In genomic region chr2:131493199-131494018, GRCh38 we compare ENCODE assay signal across 8 cellular contexts. TPM values are rescaled to one million over a fixed set of nuclear protein-coding genes. Genes with fewer than 3 reads are reported as not detected.
DNase-seq lines count a peak whose midpoint lies in the region; ATAC-seq, FAIRE-seq and TF ChIP-seq lines count a peak whose summit lies in the region.

No MANE protein-coding gene starts in this region.

- SMC1A ChIA-PET in GM12878 (lab: Charles Lee; ENCODE audit: uncharacterized antibody, unreplicated experiment) = interaction anchor here (0.9 to 1.7 kb wide), 4 partner anchors 10 to 85 kb away, joined by 3 to 4 read pairs (median 3); no protein-coding TSS in a partner anchor

- no peaks in the 10 kb centered on the region for H3K9me3 Mint-ChIP-seq in Caco-2 (ENCODE audit: unreplicated experiment)

- H3K4me1 ChIP-seq in Caco-2 = no peaks in the 10 kb centered on the region
- peaks cover 14% of the 10 kb centered on the region for H3K4me1 ChIP-seq in GM12878 (ENCODE audit: control insufficient read depth, insufficient read depth, low read length)
- peaks cover 14% of the 10 kb centered on the region for H3K4me1 ChIP-seq in testis

- no peaks in the 10 kb centered on the region for H3K4me1 Mint-ChIP-seq in Caco-2 (ENCODE audit: low read depth, unreplicated experiment)

- intact Hi-C loops in Caco-2 (cut with micrococcal nuclease; ENCODE audit: unreplicated experiment) = loop anchor here (5.0 to 10.0 kb wide), 3 partner anchors 341 to 921 kb away; partner anchors contain the start of genes FAM168B and GPR39
- intact Hi-C loops in GM12878 (cut with micrococcal nuclease; ENCODE audit: unreplicated experiment) = loop anchor here (2.0 to 10.0 kb wide), 4 partner anchors 33 to 399 kb away; partner anchors contain the start of genes CCDC74A and FAM168B
- intact Hi-C loops in testis (cut with DNase I; ENCODE audit: low total_unique reads) = no loop called here

- H4K20me1 ChIP-seq in GM12878 (ENCODE audit: control insufficient read depth, insufficient read depth) = no peaks in the 10 kb centered on the region

- DNase-seq in Caco-2 (no peak), HL-60 (ENCODE audit: low read depth in 1 of 2, low spot score in 1 of 2) (no peak), GM12878 (ENCODE audit: low read depth, low spot score) (no peak), left kidney (ENCODE audit: low read depth, low spot score) (peak; percentile 58), testis (no peak), amniotic stem cell (lab: John Stamatoyannopoulos, UW) (no peak), urothelium cell line (ENCODE audit: low spot score) (no peak)

- H3K27ac ChIP-seq in HL-60 (replicated peaks) (peak overlapping the region; percentile 90), GM12878 (ENCODE audit: control insufficient read depth, insufficient read depth) (peak overlapping the region; percentile 86), testis (peak overlapping the region; percentile 92 to 95)

- H3K27ac Mint-ChIP-seq in Caco-2 (ENCODE audit: unreplicated experiment) = peak overlapping the region; percentile 98

- peak overlapping the region; percentile 41 for H2AFZ ChIP-seq in GM12878 (ENCODE audit: control insufficient read depth, low read depth, low read length)

- WGBS in GM12878 (ENCODE audit: insufficient coverage, insufficient replicate concordance, low lambda C conversion rate, missing lambda C conversion rate) = under 1% methylated on average over 40 of the region's 41 CpGs
- WGBS in testis, 2 donors = 1% methylated on average over 32 to 35 of the region's 41 CpGs

- BruUV-seq in Caco-2 (replicated peaks; lab: Mats Ljungman, UMichigan) (TSS peak; percentile 72), GM12878 (replicated peaks; lab: Mats Ljungman, UMichigan) (TSS peak; percentile 79)

- TF ChIP-seq RAD21 in GM12878 (IDR thresholded peaks at IDR 0.05; ENCODE audit: insufficient read depth, low read depth, low read length) = no peak

- CTCF ChIA-PET in Caco-2 (lab: Charles Lee) (interaction anchor here (0.6 to 1.3 kb wide), 8 partner anchors 10 to 339 kb away, joined by 3 to 8 read pairs (median 4); no protein-coding TSS in a partner anchor), GM12878 (lab: Yijun Ruan, JAX) (interaction anchor here (0.6 to 3.8 kb wide), 9 partner anchors 12 to 188 kb away, joined by 3 to 25 read pairs (median 3); partner anchors contain the start of gene CCDC74A)

- H3K4me3 Mint-ChIP-seq in Caco-2 (ENCODE audit: unreplicated experiment) = peak overlapping the region; percentile 95

- RAD21 ChIA-PET in GM12878 (lab: Charles Lee; ENCODE audit: unreplicated experiment) = interaction anchor here (0.7 to 1.7 kb wide), 4 partner anchors 17 to 801 kb away, joined by 3 to 7 read pairs (median 3); no protein-coding TSS in a partner anchor

- no peaks in the 10 kb centered on the region for H3K27me3 Mint-ChIP-seq in Caco-2 (ENCODE audit: insufficient read depth, unreplicated experiment)

- peak overlapping the region; percentile 84 for H3K9ac ChIP-seq in GM12878 (ENCODE audit: control insufficient read depth, insufficient read depth, low read length)

- H3K4me3 ChIP-seq in Caco-2 (ENCODE audit: low read depth, low read length) (peak overlapping the region; percentile 96), HL-60 (replicated peaks; ENCODE audit: insufficient read depth, low read length) (peak overlapping the region; percentile 96), GM12878 (peak overlapping the region; percentile 90), testis (peak overlapping the region; percentile 83 to 96)

- TF ChIP-seq POLR2A in GM12878 (IDR thresholded peaks at IDR 0.05; ENCODE audit: low read depth, low read length) (no peak), testis (IDR thresholded peaks at IDR 0.05) (no peak)

- peak overlapping the region; percentile 72 for H3K4me2 ChIP-seq in GM12878 (ENCODE audit: control insufficient read depth, insufficient read depth)

- TF ChIP-seq EP300 in GM12878 (IDR thresholded peaks at IDR 0.05; ENCODE audit: borderline replicate concordance in 1 of 2, control insufficient read depth in 1 of 2, low read depth in 2 of 2, low read length in 2 of 2) = no peak

- H3K79me2 ChIP-seq in GM12878 (ENCODE audit: control insufficient read depth, insufficient read depth, low read length) = peaks cover 75% of the 10 kb centered on the region

- ATAC-seq in GM21367 (IDR thresholded peaks at IDR 0.05; ENCODE audit: unreplicated experiment) (peak; percentile 20), GM12878 (peak; percentile 28)

- peaks cover 2% of the 10 kb centered on the region; the same call in 1 of the 2 replicates for H3K36me3 ChIP-seq in Caco-2 (ENCODE audit: control insufficient read depth, insufficient read depth, low read length)
- H3K36me3 ChIP-seq in GM12878 (ENCODE audit: control insufficient read depth in 2 of 2, insufficient read depth in 2 of 2, low read length in 1 of 2) = peaks cover 0 to 1% of the 10 kb centered on the region in 2 experiments; a peak in 3 of 4 replicates
- H3K36me3 ChIP-seq in testis (ENCODE audit: low read depth, missing control alignments) = no peaks in the 10 kb centered on the region

- POLR2A ChIA-PET in Caco-2 (lab: Charles Lee) (interaction anchor here (0.6 kb wide), 2 partner anchors 54 to 1941 kb away, joined by 3 to 7 read pairs; no protein-coding TSS in a partner anchor), GM12878 (lab: Charles Lee) (interaction anchor here (1.5 kb wide), 1 partner anchor 336 kb away, joined by 3 read pairs; no protein-coding TSS in a partner anchor)

- H3K9me3 ChIP-seq in Caco-2 (no peaks in the 10 kb centered on the region), GM12878 (replicated peaks; ENCODE audit: control insufficient read depth, insufficient read depth, low read length) (no peaks in the 10 kb centered on the region), testis (no peaks in the 10 kb centered on the region)

- FAIRE-seq in GM12878 (lab: Jason Lieb, UNC) (no peak), urothelium cell line (lab: Jason Lieb, UNC) (no peak)

- in situ Hi-C loops in GM12878 (cut with MboI) = no loop called here

- H3K36me3 Mint-ChIP-seq in Caco-2 (ENCODE audit: insufficient read depth, unreplicated experiment) = peaks cover 39% of the 10 kb centered on the region

- TF ChIP-seq CTCF in Caco-2 (IDR thresholded peaks at IDR 0.05; ENCODE audit: insufficient read depth in 1 of 2, low read depth in 1 of 2, low read length in 1 of 2, severe bottlenecking in 1 of 2, unreplicated experiment in 1 of 2) = no peak
- TF ChIP-seq CTCF in HL-60 (IDR thresholded peaks at IDR 0.05; ENCODE audit: insufficient read depth, low read length) = no peak
- no peak for TF ChIP-seq CTCF in GM12878 (IDR thresholded peaks at IDR 0.05 in 2 of 3, conservative IDR thresholded peaks at IDR 0.05 in 1 of 3; ENCODE audit: control insufficient read depth in 2 of 3, extremely low read depth in 1 of 3, insufficient read depth in 1 of 3, low read depth in 3 of 3, low read length in 3 of 3)
- TF ChIP-seq CTCF in testis (IDR thresholded peaks at IDR 0.05) = no peak

- H3K27me3 ChIP-seq in Caco-2 (replicated peaks; ENCODE audit: control insufficient read depth, insufficient read depth, low read length) (no peaks in the 10 kb centered on the region), HL-60 (ENCODE audit: insufficient read depth, poor library complexity, severe bottlenecking) (no peaks in the 10 kb centered on the region), GM12878 (replicated peaks in 1 of 2; ENCODE audit: control insufficient read depth in 2 of 2, insufficient read depth in 2 of 2, low read length in 1 of 2) (no peaks in the 10 kb centered on the region), testis (no peaks in the 10 kb centered on the region)

RNA-seq across cellular contexts. Expression of gene MZT2A, which starts 1.2 kb away (rescaled TPM):
- 275 and 285 TPM in 2 replicates for total RNA-seq in Caco-2 (2022)
- total RNA-seq in GM12878 (2013; cell fraction: nucleolus; rRNA removed) = 59.4 and 61.8 TPM in 2 replicates
- 294 and 325 TPM in 2 replicates for total RNA-seq in GM12878 (2014; rRNA removed)
- total RNA-seq in GM12878 (2014; rRNA removed; fragmentation: Illumina TruSeq; extraction: Trizol) = 41.5 and 56.6 TPM in 2 replicates
- 263 and 267 TPM in 2 replicates for total RNA-seq in GM12878 (2021)
- polyA plus RNA-seq in GM12878 (2011; ENCODE audit: low read depth) = 118 TPM
- polyA plus RNA-seq in GM12878 (2011; rRNA removed) = 66.4 and 116 TPM in 2 replicates
- 111 and 247 TPM in 2 replicates for polyA plus RNA-seq in GM12878 (2011; cell fraction: cytosol; rRNA removed)
- polyA plus RNA-seq in GM12878 (2011; cell fraction: nucleus; rRNA removed) = 81.1 and 84.7 TPM in 2 replicates
- 230 and 269 TPM in 2 replicates for polyA plus RNA-seq in GM12878 (2012)
- polyA plus RNA-seq in GM12878 (2014; fragmentation: Illumina TruSeq; extraction: Trizol) = 4.8 and 15.6 TPM in 2 replicates
- polyA plus RNA-seq in GM12878 (2014; fragmentation: Nextera tagmentation; extraction: Ambion mirVana) = 10 to 100 TPM in 1 of 2 experiments, 1 to 10 TPM in 1; 6.3 to 23.7 TPM
- polyA plus RNA-seq in GM12878 (2014; rRNA removed) = 281 and 354 TPM in 2 replicates
- polyA plus RNA-seq in GM12878 (2016; fragmentation: Nextera tagmentation; extraction: Ambion mirVana) = 100 to 1,000 TPM; 186 to 231 TPM
- 14.8 and 40.5 TPM in 2 replicates for polyA minus RNA-seq in GM12878 (2011; rRNA and poly(A)+ RNA removed)
- polyA minus RNA-seq in GM12878 (2011; cell fraction: cytosol; rRNA and poly(A)+ RNA removed) = 21.4 and 22.8 TPM in 2 replicates
- 21.6 and 39.8 TPM in 2 replicates for polyA minus RNA-seq in GM12878 (2011; cell fraction: nucleus; rRNA and poly(A)+ RNA removed)
- total RNA-seq in testis = 100 to 1,000 TPM in 1 of 2 donors, 10 to 100 TPM in 1; 67.3 to 113 TPM
- polyA plus RNA-seq in testis (ENCODE audit: insufficient read depth, low read depth, low replicate concordance) = 86.8 TPM

RNA-seq across cellular contexts. Expression of gene TUBA3D, which starts 17.5 kb away (rescaled TPM):
- 0.23 TPM in 1 of 2 replicates, not detected in the other for total RNA-seq in Caco-2 (2022)
- not detected in 2 replicates for total RNA-seq in GM12878 (2013; cell fraction: nucleolus; rRNA removed)
- total RNA-seq in GM12878 (2014; rRNA removed) = not detected in 2 replicates
- total RNA-seq in GM12878 (2014; rRNA removed; fragmentation: Illumina TruSeq; extraction: Trizol) = not detected in 2 replicates
- not detected in 2 replicates for total RNA-seq in GM12878 (2021)
- polyA plus RNA-seq in GM12878 (2011; ENCODE audit: low read depth) = not detected
- polyA plus RNA-seq in GM12878 (2011; rRNA removed) = not detected in 2 replicates
- polyA plus RNA-seq in GM12878 (2011; cell fraction: cytosol; rRNA removed) = not detected in 2 replicates
- not detected in 2 replicates for polyA plus RNA-seq in GM12878 (2011; cell fraction: nucleus; rRNA removed)
- 0.24 and 0.26 TPM in 2 replicates for polyA plus RNA-seq in GM12878 (2012)
- not detected in 2 replicates for polyA plus RNA-seq in GM12878 (2014; fragmentation: Illumina TruSeq; extraction: Trizol)
- under 1 TPM; 0.04 to 0.08 TPM for polyA plus RNA-seq in GM12878 (2014; fragmentation: Nextera tagmentation; extraction: Ambion mirVana)
- polyA plus RNA-seq in GM12878 (2014; rRNA removed) = not detected in 2 replicates
- polyA plus RNA-seq in GM12878 (2016; fragmentation: Nextera tagmentation; extraction: Ambion mirVana) = under 1 TPM; 0.33 to 0.37 TPM
- not detected in 2 replicates for polyA minus RNA-seq in GM12878 (2011; rRNA and poly(A)+ RNA removed)
- polyA minus RNA-seq in GM12878 (2011; cell fraction: cytosol; rRNA and poly(A)+ RNA removed) = not detected in 2 replicates
- polyA minus RNA-seq in GM12878 (2011; cell fraction: nucleus; rRNA and poly(A)+ RNA removed) = not detected in 2 replicates
- total RNA-seq in testis = 100 to 1,000 TPM; 238 to 270 TPM
- 516 TPM for polyA plus RNA-seq in testis (ENCODE audit: insufficient read depth, low read depth, low replicate concordance)

RNA-seq across cellular contexts. Expression of gene CCDC74A, which starts 34.3 kb away (rescaled TPM):
- total RNA-seq in Caco-2 (2022) = 0.36 TPM in 1 of 2 replicates, not detected in the other
- total RNA-seq in GM12878 (2013; cell fraction: nucleolus; rRNA removed) = 67.5 and 85.0 TPM in 2 replicates
- total RNA-seq in GM12878 (2014; rRNA removed) = 98.8 and 101 TPM in 2 replicates
- total RNA-seq in GM12878 (2014; rRNA removed; fragmentation: Illumina TruSeq; extraction: Trizol) = 55.5 and 57.8 TPM in 2 replicates
- 68.0 and 71.9 TPM in 2 replicates for total RNA-seq in GM12878 (2021)
- 18.5 TPM for polyA plus RNA-seq in GM12878 (2011; ENCODE audit: low read depth)
- polyA plus RNA-seq in GM12878 (2011; rRNA removed) = 42.1 and 61.8 TPM in 2 replicates
- polyA plus RNA-seq in GM12878 (2011; cell fraction: cytosol; rRNA removed) = 57.4 and 91.9 TPM in 2 replicates
- 340 and 345 TPM in 2 replicates for polyA plus RNA-seq in GM12878 (2011; cell fraction: nucleus; rRNA removed)
- 40.4 and 54.9 TPM in 2 replicates for polyA plus RNA-seq in GM12878 (2012)
- 19.1 and 55.9 TPM in 2 replicates for polyA plus RNA-seq in GM12878 (2014; fragmentation: Illumina TruSeq; extraction: Trizol)
- polyA plus RNA-seq in GM12878 (2014; fragmentation: Nextera tagmentation; extraction: Ambion mirVana) = 10 to 100 TPM; 14.3 to 21.5 TPM
- polyA plus RNA-seq in GM12878 (2014; rRNA removed) = 133 and 141 TPM in 2 replicates
- 10 to 100 TPM; 66.6 to 73.9 TPM for polyA plus RNA-seq in GM12878 (2016; fragmentation: Nextera tagmentation; extraction: Ambion mirVana)
- 16.2 and 30.6 TPM in 2 replicates for polyA minus RNA-seq in GM12878 (2011; rRNA and poly(A)+ RNA removed)
- 16.0 and 18.8 TPM in 2 replicates for polyA minus RNA-seq in GM12878 (2011; cell fraction: cytosol; rRNA and poly(A)+ RNA removed)
- 42.8 and 54.7 TPM in 2 replicates for polyA minus RNA-seq in GM12878 (2011; cell fraction: nucleus; rRNA and poly(A)+ RNA removed)
- 100 to 1,000 TPM; 165 to 176 TPM for total RNA-seq in testis
- polyA plus RNA-seq in testis (ENCODE audit: insufficient read depth, low read depth, low replicate concordance) = 124 TPM

Comparison
In these comparisons a context has a peak if more than half of its experiments do, and no peak if none do; other contexts are left out.
1. RNA of gene TUBA3D, which starts 17.5 kb away (total RNA-seq): 238 to 270 TPM in testis; 0.23 TPM in Caco-2 and not detected in GM12878; every median in the first group is over 100 times any median in the second.
2. RNA of gene CCDC74A, which starts 34.3 kb away (total RNA-seq): 165 to 176 TPM in testis and 55.5 to 101 TPM in GM12878; 0.36 TPM in Caco-2; every median in the first group is over 10 times any median in the second.
3. Peak in every context shown above with its lines, with median percentiles within 50 percentile points of each other: H3K4me3 ChIP-seq and H3K27ac ChIP-seq.